ENCODE assay signal across 13 cellular contexts in genomic region chr4:39319678-39320077, GRCh38. TPM values are rescaled to one million over a fixed set of nuclear protein-coding genes. Genes with fewer than 3 reads are reported as not detected.
A peak's percentile ranks its signal among the peaks of the same experiment; 100 is the strongest.
DNase-seq lines count a peak whose midpoint lies in the region; TF ChIP-seq lines count a peak whose summit lies in the region.
"Had no signal": no experiment of that assay in that cellular context is flagged by ENCODE, and none has a peak within 500 bp of the region (broad histone marks: within the 10 kb centered on the region; RNA-seq: fewer than 3 reads in every experiment).

No MANE protein-coding gene starts in this region.

- peak overlapping the region in 4 of 5 donors; percentile 13 to 72 (median 43) for H3K27ac ChIP-seq in adrenal gland

- no peaks in the 10 kb centered on the region for H3K9me3 ChIP-seq in adrenal gland (replicated peaks in 1 of 3)

- peak; percentile 42 for DNase-seq in AG08395 (ENCODE audit: low spot score)
- DNase-seq in HS-27A (ENCODE audit: low read depth), result peak; percentile 52
- DNase-seq in adrenal gland, result peak in 3 of 7 donors; percentile 24 to 54 (median 27)
- DNase-seq in hepatic stellate cell (ENCODE audit: low spot score), result peak; percentile 67
- no peak for DNase-seq in NCI-H748 treated with DMSO at 0.1 percent for 48 hours (lab: John Stamatoyannopoulos, UW)
- no peak for DNase-seq in cerebellar cortex (ENCODE audit: low spot score)
- no peak for DNase-seq in GM10266 (ENCODE audit: extremely low spot score)
- DNase-seq in SIG-M5 (lab: John Stamatoyannopoulos, UW), result no peak
- DNase-seq: CD8-positive, alpha-beta T cell; dermis blood vessel endothelial cell; natural killer cell; NCI-H82; stimulated activated naive CD8-positive, alpha-beta T cell treated with anti-CD3 and anti-CD28 coated beads, Interleukin-15, amount 100 ng/mL, for 72 hours had no signal

- no peak overlapping the region for H3K4me3 ChIP-seq in adrenal gland

- TF ChIP-seq POLR2A in adrenal gland (IDR thresholded peaks at IDR 0.05), result no peak

- WGBS in adrenal gland, 4 donors, result 71 to 79% (median 75%) methylated on average over 5 of the region's 5 CpGs

- TF ChIP-seq CTCF in adrenal gland (IDR thresholded peaks at IDR 0.05) (no peak), GM10266 (IDR thresholded peaks at IDR 0.05; ENCODE audit: control insufficient read depth, insufficient read depth, low read depth, missing control alignments) (no peak)

- peaks cover 11 to 29% of the 10 kb centered on the region in 2 donors for H3K4me1 ChIP-seq in adrenal gland (replicated peaks in 1 of 2)

- peaks cover 0 to 20% of the 10 kb centered on the region in 2 donors for H3K36me3 ChIP-seq in adrenal gland (replicated peaks in 1 of 2)

- no peaks in the 10 kb centered on the region for H3K27me3 ChIP-seq in adrenal gland

- intact Hi-C loops in adrenal gland (cut with DNase I), result no loop called here

RNA-seq across cellular contexts. Expression of gene RFC1, which starts 46.5 kb away (rescaled TPM):
- 100 to 1,000 TPM in 1 of 8 donors, 10 to 100 TPM in 7; 32.5 to 137 (median 52.6) TPM for total RNA-seq in adrenal gland
- 10 to 100 TPM; 13.0 to 96.5 (median 16.0) TPM for polyA plus RNA-seq in adrenal gland

Comparison
In these comparisons a context has a peak if more than half of its experiments do, and no peak if none do; other contexts are left out.
1. DNase-seq: peak in AG08395 (single experiment), HS-27A (single experiment) and hepatic stellate cell (single experiment); none in NCI-H748 treated with DMSO at 0.1 percent for 48 hours (single experiment), cerebellar cortex (single experiment), GM10266 (single experiment) and SIG-M5 (single experiment).